Comparison of ENCODE assay signal across 27 cellular contexts in the genomic region with DNA sequence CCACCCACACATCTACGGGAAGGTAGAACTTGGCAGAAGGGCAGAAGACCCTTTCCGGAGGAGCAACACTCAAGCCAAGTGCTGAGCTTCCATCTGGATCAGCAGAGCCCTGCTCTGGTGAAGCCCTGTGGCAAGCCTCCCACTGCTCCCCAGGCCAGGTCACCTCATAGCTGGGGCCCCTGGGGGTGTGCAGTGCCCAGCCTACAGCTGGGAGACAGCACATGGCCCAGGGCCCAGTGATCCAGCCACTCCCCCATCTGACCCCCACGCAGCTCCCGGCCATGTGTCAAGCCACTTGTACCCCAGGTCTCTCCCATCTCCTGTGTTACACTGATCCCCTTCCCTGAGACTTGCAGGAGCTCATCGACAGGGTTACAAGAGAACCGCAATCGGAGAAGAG.
"Had no signal": no experiment of that assay in that cellular context is flagged by ENCODE, and none has a peak within 500 bp of the region (broad histone marks: within the 10 kb centered on the region; RNA-seq: fewer than 3 reads in every experiment).

No MANE protein-coding gene starts in this region.

- DNase-seq: cortex of kidney; effector memory CD8-positive, alpha-beta T cell; erythroblast; esophagus squamous epithelium; foreskin melanocyte; glutamatergic neuron; heart right ventricle; hippocampal formation; left cardiac atrium; mesendoderm; midbrain; natural killer cell; stimulated activated CD4-positive, alpha-beta T cell treated with anti-CD3 and anti-CD28 coated beads, Interleukin-12 subunit alpha, Interleukin-12 subunit beta, amount 100 ng/mL, for 4 hours; stimulated activated CD4-positive, alpha-beta T cell treated with anti-CD3 and anti-CD28 coated beads, Interleukin-1b, Interleukin-23, amount 100 ng/mL, for 48 hours; stimulated activated CD4-positive, alpha-beta T cell treated with anti-CD3 and anti-CD28 coated beads, Interleukin-4, amount 100 ng/mL, for 1 hour; stimulated activated CD8-positive, alpha-beta memory T cell treated with anti-CD3 and anti-CD28 coated beads, Interleukin-4, amount 100 ng/mL, for 48 hours; stimulated activated naive CD8-positive, alpha-beta T cell treated with anti-CD3 and anti-CD28 coated beads, Interleukin-15, Interleukin-2, amounts not matched to agents 100 U/mL and 50 U/mL, for 24 hours; testis; tibial artery; upper lobe of left lung; uterus had no signal

- H3K27me3 ChIP-seq: right atrium auricular region, testis, upper lobe of left lung, uterus had no signal

- H2AFZ ChIP-seq: parathyroid adenoma had no signal

- H3K9ac ChIP-seq: parathyroid adenoma had no signal

- H3K79me2 ChIP-seq: parathyroid adenoma had no signal

- H3K9me3 ChIP-seq: esophagus squamous epithelium, prostate gland, right atrium auricular region, testis, tibial artery, upper lobe of left lung, uterus had no signal

- H3K27ac ChIP-seq: esophagus squamous epithelium, heart right ventricle, left lung, parathyroid adenoma, prostate gland, right atrium auricular region, testis, tibial artery, upper lobe of left lung, uterus had no signal

- ATAC-seq: effector memory CD8-positive, alpha-beta T cell; heart right ventricle; left lung; sciatic nerve; stimulated activated naive CD8-positive, alpha-beta T cell treated with anti-CD3 and anti-CD28 coated beads, Interleukin-15, Interleukin-2, amounts not matched to agents 100 U/mL and 50 U/mL, for 24 hours had no signal

- H3K4me1 ChIP-seq: heart right ventricle, left lung, parathyroid adenoma, prostate gland, right atrium auricular region, testis, tibial artery, upper lobe of left lung had no signal

- H3K36me3 ChIP-seq: esophagus squamous epithelium, heart right ventricle, left lung, prostate gland, right atrium auricular region, tibial artery, upper lobe of left lung, uterus had no signal

- H3K4me3 ChIP-seq: esophagus squamous epithelium, heart right ventricle, left lung, prostate gland, right atrium auricular region, smooth muscle cell, testis, tibial artery, upper lobe of left lung, uterus had no signal

- H3K4me2 ChIP-seq: smooth muscle cell had no signal
